8 cellular contexts compared by ENCODE assay signal in the genomic region with DNA sequence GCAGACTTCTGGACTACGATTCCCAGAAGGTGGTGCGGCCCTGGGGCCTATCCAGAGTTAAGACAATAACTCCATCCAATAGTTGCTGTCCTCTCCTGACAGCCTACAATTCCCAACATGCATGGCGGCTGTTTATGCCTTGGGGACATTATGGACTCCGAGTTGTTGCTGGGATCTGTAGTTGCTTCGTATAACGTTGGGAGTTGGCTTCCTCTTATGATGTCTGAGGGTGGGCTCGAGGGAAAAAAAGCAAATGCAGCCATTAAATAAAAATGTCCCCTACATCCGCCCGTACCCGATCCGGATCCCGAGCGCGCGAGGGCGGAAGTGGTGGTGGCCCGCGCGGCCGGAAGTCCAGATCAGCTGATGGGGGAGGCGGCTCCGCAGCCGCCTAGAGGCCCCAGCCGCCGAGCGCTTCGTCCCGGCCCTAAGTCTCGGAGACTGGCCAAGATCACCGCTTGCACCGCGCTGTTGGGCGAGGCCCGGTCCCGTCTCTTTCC. TPM values are rescaled to one million over a fixed set of nuclear protein-coding genes. Genes with fewer than 3 reads are reported as not detected.
A peak's percentile ranks its signal among the peaks of the same experiment; 100 is the strongest.
DNase-seq lines count a peak whose midpoint lies in the region; ATAC-seq, FAIRE-seq and TF ChIP-seq lines count a peak whose summit lies in the region.

A gene with protein sequence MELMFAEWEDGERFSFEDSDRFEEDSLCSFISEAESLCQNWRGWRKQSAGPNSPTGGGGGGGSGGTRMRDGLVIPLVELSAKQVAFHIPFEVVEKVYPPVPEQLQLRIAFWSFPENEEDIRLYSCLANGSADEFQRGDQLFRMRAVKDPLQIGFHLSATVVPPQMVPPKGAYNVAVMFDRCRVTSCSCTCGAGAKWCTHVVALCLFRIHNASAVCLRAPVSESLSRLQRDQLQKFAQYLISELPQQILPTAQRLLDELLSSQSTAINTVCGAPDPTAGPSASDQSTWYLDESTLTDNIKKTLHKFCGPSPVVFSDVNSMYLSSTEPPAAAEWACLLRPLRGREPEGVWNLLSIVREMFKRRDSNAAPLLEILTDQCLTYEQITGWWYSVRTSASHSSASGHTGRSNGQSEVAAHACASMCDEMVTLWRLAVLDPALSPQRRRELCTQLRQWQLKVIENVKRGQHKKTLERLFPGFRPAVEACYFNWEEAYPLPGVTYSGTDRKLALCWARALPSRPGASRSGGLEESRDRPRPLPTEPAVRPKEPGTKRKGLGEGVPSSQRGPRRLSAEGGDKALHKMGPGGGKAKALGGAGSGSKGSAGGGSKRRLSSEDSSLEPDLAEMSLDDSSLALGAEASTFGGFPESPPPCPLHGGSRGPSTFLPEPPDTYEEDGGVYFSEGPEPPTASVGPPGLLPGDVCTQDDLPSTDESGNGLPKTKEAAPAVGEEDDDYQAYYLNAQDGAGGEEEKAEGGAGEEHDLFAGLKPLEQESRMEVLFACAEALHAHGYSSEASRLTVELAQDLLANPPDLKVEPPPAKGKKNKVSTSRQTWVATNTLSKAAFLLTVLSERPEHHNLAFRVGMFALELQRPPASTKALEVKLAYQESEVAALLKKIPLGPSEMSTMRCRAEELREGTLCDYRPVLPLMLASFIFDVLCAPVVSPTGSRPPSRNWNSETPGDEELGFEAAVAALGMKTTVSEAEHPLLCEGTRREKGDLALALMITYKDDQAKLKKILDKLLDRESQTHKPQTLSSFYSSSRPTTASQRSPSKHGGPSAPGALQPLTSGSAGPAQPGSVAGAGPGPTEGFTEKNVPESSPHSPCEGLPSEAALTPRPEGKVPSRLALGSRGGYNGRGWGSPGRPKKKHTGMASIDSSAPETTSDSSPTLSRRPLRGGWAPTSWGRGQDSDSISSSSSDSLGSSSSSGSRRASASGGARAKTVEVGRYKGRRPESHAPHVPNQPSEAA (N-terminal part only) (plus strand): TSS at position 386 of the 500 bp plus-strand sequence. CDS start 273 bp downstream, outside the sequence.

- H3K9me3 ChIP-seq in ascending aorta (no peaks in the 10 kb centered on the region), right atrium auricular region (no peaks in the 10 kb centered on the region), psoas muscle (no peaks in the 10 kb centered on the region)

- intact Hi-C loops in ascending aorta (cut with DNase I): loop anchor here (1.0 kb wide), 3 partner anchors 13 to 41 kb away; partner anchors contain the start of genes NDST2 and SEC24C
- intact Hi-C loops in psoas muscle (cut with DNase I): no loop called here

- H3K4me1 ChIP-seq in ascending aorta (peaks cover 15 to 35% of the 10 kb centered on the region in 2 donors), right atrium auricular region (peaks cover 0 to 53% of the 10 kb centered on the region in 2 donors), psoas muscle (peaks cover 60% of the 10 kb centered on the region)

- H3K27ac ChIP-seq in ascending aorta (peak within 1 kb of the TSS; percentile 88 to 92), right atrium auricular region (peak within 1 kb of the TSS; percentile 90 to 91), psoas muscle (peak within 1 kb of the TSS; percentile 96)

- H3K4me3 ChIP-seq in ascending aorta (peak within 1 kb of the TSS; percentile 89 to 92), right atrium auricular region (peak within 1 kb of the TSS; percentile 84 to 96), psoas muscle (peak within 1 kb of the TSS; percentile 72)

- 0 to 1% (median 0%) methylated on average over 35 of the region's 35 CpGs for WGBS in psoas muscle, 3 donors

- peaks cover 28% of the 10 kb centered on the region for H3K4me1 Mint-ChIP-seq in T-helper 2 cell treated with Interferon-gamma antibody and Interleukin-4, amounts not matched to agents 5 μg/mL and 100 μg/mL, for 36 hours (ENCODE audit: low read depth)

- FAIRE-seq in urothelium cell line (lab: Jason Lieb, UNC): peak; percentile 53

- H3K36me3 ChIP-seq in ascending aorta (peaks cover 19% of the 10 kb centered on the region in 2 donors), right atrium auricular region (peaks cover 15% of the 10 kb centered on the region), psoas muscle (ENCODE audit: insufficient read depth in 1 of 2, low read depth in 1 of 2) (peaks cover 9 to 27% of the 10 kb centered on the region in 2 donors)

- no peak for TF ChIP-seq CTCF in ascending aorta (IDR thresholded peaks at IDR 0.05)
- no peak for TF ChIP-seq CTCF in right atrium auricular region (IDR thresholded peaks at IDR 0.05)
- TF ChIP-seq CTCF in psoas muscle (IDR thresholded peaks at IDR 0.05): no peak

- ATAC-seq in GM18502 (IDR thresholded peaks at IDR 0.05; ENCODE audit: poor library complexity, unreplicated experiment) (peak; percentile 80), HG02970 (IDR thresholded peaks at IDR 0.05; ENCODE audit: low FRiP score, unreplicated experiment) (peak; percentile 61), psoas muscle (peak; percentile 88 to 91 (median 88))

- H3K27me3 ChIP-seq in ascending aorta (no peaks in the 10 kb centered on the region), right atrium auricular region (no peaks in the 10 kb centered on the region), psoas muscle (ENCODE audit: insufficient read depth in 3 of 3, low read length in 2 of 3) (no peaks in the 10 kb centered on the region)

- peaks cover 15% of the 10 kb centered on the region for H3K36me3 Mint-ChIP-seq in T-helper 2 cell treated with Interferon-gamma antibody and Interleukin-4, amounts not matched to agents 5 μg/mL and 100 μg/mL, for 36 hours (ENCODE audit: low read depth)

- peak within 1 kb of the TSS; percentile 96 for H3K4me3 Mint-ChIP-seq in T-helper 2 cell treated with Interferon-gamma antibody and Interleukin-4, amounts not matched to agents 5 μg/mL and 100 μg/mL, for 36 hours

- no peaks in the 10 kb centered on the region for H3K27me3 Mint-ChIP-seq in T-helper 2 cell treated with Interferon-gamma antibody and Interleukin-4, amounts not matched to agents 5 μg/mL and 100 μg/mL, for 36 hours (ENCODE audit: low read depth)

- DNase-seq in NCI-H1930 (lab: John Stamatoyannopoulos, UW) (peak; percentile 78 to 84), ascending aorta (ENCODE audit: low spot score in 2 of 2) (peak; percentile 81 to 96), right atrium auricular region (ENCODE audit: low spot score) (peak; percentile 89), psoas muscle (peak; percentile 89 to 94), urothelium cell line (ENCODE audit: low spot score) (peak; percentile 95)
- DNase-seq in T-helper 2 cell treated with Interferon-gamma antibody and Interleukin-4, amounts not matched to agents 5 μg/mL and 100 μg/mL, for 36 hours (ENCODE audit: low spot score): peak; percentile 83

- no peaks in the 10 kb centered on the region for H3K9me3 Mint-ChIP-seq in T-helper 2 cell treated with Interferon-gamma antibody and Interleukin-4, amounts not matched to agents 5 μg/mL and 100 μg/mL, for 36 hours

- peak within 1 kb of the TSS; percentile 98 for H3K27ac Mint-ChIP-seq in T-helper 2 cell treated with Interferon-gamma antibody and Interleukin-4, amounts not matched to agents 5 μg/mL and 100 μg/mL, for 36 hours

RNA-seq across cellular contexts. Expression of the gene that starts here (rescaled TPM):
- 106 TPM for total RNA-seq in ascending aorta
- 10 to 100 TPM; 37.6 to 63.2 TPM for total RNA-seq in right atrium auricular region
- total RNA-seq in psoas muscle: 10 to 100 TPM; 57.0 to 65.1 (median 58.7) TPM
- polyA plus RNA-seq in psoas muscle: 10 to 100 TPM; 40.5 to 68.3 (median 54.4) TPM

Comparison
In these comparisons a context has a peak if more than half of its experiments do, and no peak if none do; other contexts are left out.
1. Peak in every context shown above with its lines: DNase-seq, ATAC-seq, H3K4me3 ChIP-seq and H3K27ac ChIP-seq.